Comparison of ENCODE assay signal across 11 cellular contexts in genomic region chr21:17343055-17343454, GRCh38.
DNase-seq lines count a peak whose midpoint lies in the region; ATAC-seq, FAIRE-seq and TF ChIP-seq lines count a peak whose summit lies in the region.
"Had no signal": no experiment of that assay in that cellular context is flagged by ENCODE, and none has a peak within 500 bp of the region (broad histone marks: within the 10 kb centered on the region; RNA-seq: fewer than 3 reads in every experiment).

No MANE protein-coding gene starts in this region.

- H3K27me3 ChIP-seq in H7 (ENCODE audit: control insufficient read depth, insufficient read depth, low read length) (no peaks in the 10 kb centered on the region), GM12878 (replicated peaks in 1 of 2; ENCODE audit: control insufficient read depth in 2 of 2, insufficient read depth in 2 of 2, low read length in 1 of 2) (no peaks in the 10 kb centered on the region), adrenal gland (no peaks in the 10 kb centered on the region), dorsolateral prefrontal cortex (no peaks in the 10 kb centered on the region)

- no peaks in the 10 kb centered on the region for H3K9me3 ChIP-seq in GM12878 (replicated peaks; ENCODE audit: control insufficient read depth, insufficient read depth, low read length)
- no peaks in the 10 kb centered on the region for H3K9me3 ChIP-seq in adrenal gland (replicated peaks in 1 of 3)

- intact Hi-C loops in GM12878 (cut with micrococcal nuclease; ENCODE audit: unreplicated experiment) (no loop called here), adrenal gland (cut with DNase I) (no loop called here), dorsolateral prefrontal cortex (cut with DNase I) (no loop called here)

- DNase-seq in H7 (peak; percentile 22), NAMALWA (ENCODE audit: low spot score) (peak; percentile 52), GM12878 (ENCODE audit: low read depth, low spot score) (no peak), left kidney (ENCODE audit: low read depth, low spot score) (peak; percentile 66), adrenal gland (no peak), dorsolateral prefrontal cortex (no peak), NCI-H1092 treated with DMSO at 0.1 percent for 48 hours (lab: John Stamatoyannopoulos, UW) (no peak), DMS153 (lab: John Stamatoyannopoulos, UW) (no peak)
- DNase-seq: NCI-H446 had no signal

- RAD21 ChIA-PET in GM12878 (lab: Charles Lee; ENCODE audit: unreplicated experiment), result no interaction called here

- no peak overlapping the region for H3K9ac ChIP-seq in GM12878 (ENCODE audit: control insufficient read depth, insufficient read depth, low read length)

- POLR2A ChIA-PET in GM12878 (lab: Charles Lee), result no interaction called here

- H3K4me3 ChIP-seq in H7 (ENCODE audit: insufficient read depth, low read depth, low read length), result no peak overlapping the region
- no peak overlapping the region for H3K4me3 ChIP-seq in GM12878
- no peak overlapping the region for H3K4me3 ChIP-seq in adrenal gland
- no peak overlapping the region for H3K4me3 ChIP-seq in dorsolateral prefrontal cortex

- no peak overlapping the region for H2AFZ ChIP-seq in GM12878 (ENCODE audit: control insufficient read depth, low read depth, low read length)

- no peak for TF ChIP-seq EP300 in GM12878 (IDR thresholded peaks at IDR 0.05; ENCODE audit: borderline replicate concordance in 1 of 2, control insufficient read depth in 1 of 2, low read depth in 2 of 2, low read length in 2 of 2)

- SMC1A ChIA-PET in GM12878 (lab: Charles Lee; ENCODE audit: uncharacterized antibody, unreplicated experiment), result no interaction called here

- no TSS peak for BruUV-seq in GM12878 (replicated peaks; lab: Mats Ljungman, UMichigan)

- H4K20me1 ChIP-seq in GM12878 (ENCODE audit: control insufficient read depth, insufficient read depth), result no peaks in the 10 kb centered on the region

- no peak overlapping the region for H3K4me2 ChIP-seq in GM12878 (ENCODE audit: control insufficient read depth, insufficient read depth)

- H3K4me1 ChIP-seq in GM12878 (ENCODE audit: control insufficient read depth, insufficient read depth, low read length) (no peaks in the 10 kb centered on the region), adrenal gland (replicated peaks in 1 of 2) (no peaks in the 10 kb centered on the region)

- H3K27ac ChIP-seq in GM12878 (ENCODE audit: control insufficient read depth, insufficient read depth) (no peak overlapping the region), adrenal gland (no peak overlapping the region), dorsolateral prefrontal cortex (no peak overlapping the region)

- 0% methylated on average over 2 of the region's 2 CpGs for WGBS in GM12878 (ENCODE audit: insufficient coverage, insufficient replicate concordance, low lambda C conversion rate, missing lambda C conversion rate)
- WGBS in adrenal gland, 4 donors, result 18 to 31% (median 23%) methylated on average over 2 of the region's 2 CpGs

- CTCF ChIA-PET in GM12878 (lab: Yijun Ruan, JAX), result no interaction called here

- FAIRE-seq in GM12878 (lab: Jason Lieb, UNC), result no peak
- FAIRE-seq: GM18507 had no signal

- no peaks in the 10 kb centered on the region for H3K79me2 ChIP-seq in GM12878 (ENCODE audit: control insufficient read depth, insufficient read depth, low read length)

- no peak for TF ChIP-seq RAD21 in GM12878 (IDR thresholded peaks at IDR 0.05; ENCODE audit: insufficient read depth, low read depth, low read length)

- TF ChIP-seq POLR2A in GM12878 (IDR thresholded peaks at IDR 0.05; ENCODE audit: low read depth, low read length) (no peak), adrenal gland (IDR thresholded peaks at IDR 0.05) (no peak)

- no peaks in the 10 kb centered on the region for H3K36me3 ChIP-seq in H7 (replicated peaks; ENCODE audit: control insufficient read depth, insufficient read depth, low read length)
- no peaks in the 10 kb centered on the region for H3K36me3 ChIP-seq in GM12878 (ENCODE audit: control insufficient read depth in 2 of 2, insufficient read depth in 2 of 2, low read length in 1 of 2)
- H3K36me3 ChIP-seq in adrenal gland (replicated peaks in 1 of 2), result no peaks in the 10 kb centered on the region

- in situ Hi-C loops in GM12878 (cut with MboI), result loop anchor here (10.0 kb wide), 1 partner anchor 62 kb away; no protein-coding TSS in a partner anchor

- TF ChIP-seq CTCF in GM12878 (IDR thresholded peaks at IDR 0.05 in 2 of 3, conservative IDR thresholded peaks at IDR 0.05 in 1 of 3; ENCODE audit: control insufficient read depth in 2 of 3, extremely low read depth in 1 of 3, insufficient read depth in 1 of 3, low read depth in 3 of 3, low read length in 3 of 3) (no peak), adrenal gland (IDR thresholded peaks at IDR 0.05) (no peak), dorsolateral prefrontal cortex (IDR thresholded peaks at IDR 0.05 in 54 of 56, conservative IDR thresholded peaks at IDR 0.05 in 2 of 56; ENCODE audit: low read depth in 1 of 56, partially characterized antibody in 56 of 56) (no peak)

- ATAC-seq in GM12878, result no peak
- ATAC-seq: natural killer cell treated with Interleukin-12 subunit alpha and Interleukin-12 subunit beta and Interleukin-15 and Interleukin-18, amount 100 ng/mL, for 72 hours had no signal

TF ChIP-seq in GM12878, 131 proteins besides CTCF, POLR2A, EP300 and RAD21:
- TF ChIP-seq IKZF1 (conservative IDR thresholded peaks at IDR 0.05) (no peak), REST (IDR thresholded peaks at IDR 0.05; ENCODE audit: low read depth, low read length) (peak; percentile 75; the same call in 1 of the 2 replicates)

Comparison
In these comparisons a context has a peak if more than half of its experiments do, and no peak if none do; other contexts are left out.
1. DNase-seq: peak in H7 (single experiment), NAMALWA (single experiment) and left kidney (single experiment); none in GM12878 (single experiment), adrenal gland (0 of 7), dorsolateral prefrontal cortex (0 of 10), NCI-H1092 treated with DMSO at 0.1 percent for 48 hours (single experiment) and DMS153 (single experiment).